In genomic region chr18:13461936-13462335, GRCh38 we compare ENCODE assay signal across 24 cellular contexts.
DNase-seq lines count a peak whose midpoint lies in the region; ATAC-seq and TF ChIP-seq lines count a peak whose summit lies in the region.
"Had no signal": no experiment of that assay in that cellular context is flagged by ENCODE, and none has a peak within 500 bp of the region (broad histone marks: within the 10 kb centered on the region; RNA-seq: fewer than 3 reads in every experiment).

No MANE protein-coding gene starts in this region.

- no peak for DNase-seq in activated CD4-positive, alpha-beta T cell treated with anti-CD3 and anti-CD28 coated beads for 36 hours
- DNase-seq in activated CD4-positive, alpha-beta T cell treated with anti-CD3 and anti-CD28 coated beads, Interleukin-2, amount 50 U/mL, for 48 hours = no peak
- no peak for DNase-seq in CD4-positive, alpha-beta T cell
- no peak for DNase-seq in T-helper 17 cell
- DNase-seq in sigmoid colon = peak; percentile 55
- DNase-seq in NCI-H2029 treated with DMSO at 0.1 percent for 48 hours (lab: John Stamatoyannopoulos, UW) = no peak
- DNase-seq in colonic mucosa = no peak
- DNase-seq: activated CD4-positive, alpha-beta memory T cell treated with anti-CD3 and anti-CD28 coated beads, Interleukin-2, amount 10 ng/mL, durations not matched to agents 7 days and 5 days; COR-L47; effector memory CD8-positive, alpha-beta T cell; glutamatergic neuron; Karpas-422; left colon; NCI-H1436; NCI-H2081 treated with DMSO at 0.1 percent for 48 hours; NCI-H446 treated with DMSO at 0.1 percent for 48 hours; spleen; stimulated activated CD4-positive, alpha-beta T cell treated with anti-CD3 and anti-CD28 coated beads, Interleukin-2, amount 100 ng/mL, for 24 hours; stimulated activated naive CD8-positive, alpha-beta T cell treated with anti-CD3 and anti-CD28 coated beads, Interleukin-15, amount 100 ng/mL, for 72 hours; uterus had no signal

- TF ChIP-seq EP300 in sigmoid colon (IDR thresholded peaks at IDR 0.05) = no peak

- H3K4me3 ChIP-seq in sigmoid colon = no peak overlapping the region
- no peak overlapping the region for H3K4me3 ChIP-seq in colonic mucosa
- H3K4me3 ChIP-seq: pancreas, SK-N-MC, spleen, uterus had no signal

- H3K9me3 Mint-ChIP-seq in activated CD4-positive, alpha-beta T cell treated with anti-CD3 and anti-CD28 coated beads for 36 hours (ENCODE audit: low read depth) = peaks cover 2% of the 10 kb centered on the region
- H3K9me3 Mint-ChIP-seq in CD4-positive, alpha-beta T cell = peaks cover 3% of the 10 kb centered on the region
- H3K9me3 Mint-ChIP-seq: effector memory CD8-positive, alpha-beta T cell had no signal

- H3K4me1 ChIP-seq in sigmoid colon (peaks cover 0 to 10% (median 4%) of the 10 kb centered on the region in 4 donors), colonic mucosa (no peaks in the 10 kb centered on the region)
- H3K4me1 ChIP-seq: pancreas, uterus had no signal

- H3K36me3 Mint-ChIP-seq in activated CD4-positive, alpha-beta T cell treated with anti-CD3 and anti-CD28 coated beads for 36 hours (ENCODE audit: low read depth) = peaks cover 18% of the 10 kb centered on the region
- peaks cover 23% of the 10 kb centered on the region for H3K36me3 Mint-ChIP-seq in CD4-positive, alpha-beta T cell (ENCODE audit: low read depth)
- peaks cover 4% of the 10 kb centered on the region for H3K36me3 Mint-ChIP-seq in T-helper 17 cell (ENCODE audit: low read depth)

- no peak for TF ChIP-seq POLR2A in sigmoid colon (IDR thresholded peaks at IDR 0.05)

- H3K27me3 Mint-ChIP-seq in activated CD4-positive, alpha-beta T cell treated with anti-CD3 and anti-CD28 coated beads for 36 hours = no peaks in the 10 kb centered on the region
- H3K27me3 Mint-ChIP-seq in CD4-positive, alpha-beta T cell = no peaks in the 10 kb centered on the region
- no peaks in the 10 kb centered on the region for H3K27me3 Mint-ChIP-seq in T-helper 17 cell
- H3K27me3 Mint-ChIP-seq: activated CD4-positive, alpha-beta memory T cell treated with anti-CD3 and anti-CD28 coated beads, Interleukin-2, amount 10 ng/mL, durations not matched to agents 7 days and 5 days; effector memory CD8-positive, alpha-beta T cell; stimulated activated naive CD8-positive, alpha-beta T cell treated with anti-CD3 and anti-CD28 coated beads, Interleukin-15, amount 100 ng/mL, for 72 hours had no signal

- H3K27me3 ChIP-seq in CD4-positive, alpha-beta T cell (ENCODE audit: control insufficient read depth, insufficient read depth, low read length) = no peaks in the 10 kb centered on the region
- no peaks in the 10 kb centered on the region for H3K27me3 ChIP-seq in sigmoid colon
- no peaks in the 10 kb centered on the region for H3K27me3 ChIP-seq in colonic mucosa
- H3K27me3 ChIP-seq: pancreas, uterus had no signal

- 88 to 97% methylated on average over 5 of the region's 5 CpGs for WGBS in sigmoid colon, 2 donors

- H3K4me3 Mint-ChIP-seq in activated CD4-positive, alpha-beta T cell treated with anti-CD3 and anti-CD28 coated beads for 36 hours = no peak overlapping the region
- H3K4me3 Mint-ChIP-seq in CD4-positive, alpha-beta T cell = no peak overlapping the region
- peak overlapping the region; percentile 47 for H3K4me3 Mint-ChIP-seq in T-helper 17 cell
- H3K4me3 Mint-ChIP-seq: activated CD4-positive, alpha-beta memory T cell treated with anti-CD3 and anti-CD28 coated beads, Interleukin-2, amount 10 ng/mL, durations not matched to agents 7 days and 5 days; effector memory CD8-positive, alpha-beta T cell; stimulated activated naive CD8-positive, alpha-beta T cell treated with anti-CD3 and anti-CD28 coated beads, Interleukin-15, amount 100 ng/mL, for 72 hours had no signal

- no peak for ATAC-seq in activated CD4-positive, alpha-beta T cell treated with anti-CD3 and anti-CD28 coated beads for 36 hours
- ATAC-seq in CD4-positive, alpha-beta T cell (ENCODE audit: poor library complexity) = no peak
- ATAC-seq in T-helper 17 cell (no peak), GM21576 (IDR thresholded peaks at IDR 0.05; ENCODE audit: unreplicated experiment) (no peak)
- ATAC-seq: effector memory CD8-positive, alpha-beta T cell; HepG2; left colon; pancreas; stimulated activated naive CD8-positive, alpha-beta T cell treated with anti-CD3 and anti-CD28 coated beads, Interleukin-15, amount 100 ng/mL, for 72 hours had no signal

- no peak overlapping the region for H3K9ac ChIP-seq in colonic mucosa (ENCODE audit: low read depth in 2 of 2, low read length in 2 of 2)

- CTCF ChIA-PET in activated CD4-positive, alpha-beta T cell treated with anti-CD3 and anti-CD28 coated beads for 36 hours (lab: Charles Lee) = no interaction called here
- CTCF ChIA-PET in CD4-positive, alpha-beta T cell (lab: Charles Lee) = no interaction called here

- H3K36me3 ChIP-seq in sigmoid colon (peaks cover 0 to 3% (median 0%) of the 10 kb centered on the region in 4 donors), colonic mucosa (no peaks in the 10 kb centered on the region)
- H3K36me3 ChIP-seq: pancreas, spleen, uterus had no signal

- no peak overlapping the region for H3K27ac ChIP-seq in CD4-positive, alpha-beta T cell (ENCODE audit: low read depth, low read length)
- no peak overlapping the region for H3K27ac ChIP-seq in sigmoid colon
- no peak overlapping the region for H3K27ac ChIP-seq in colonic mucosa
- H3K27ac ChIP-seq: pancreas, SK-N-MC, uterus had no signal

- no peaks in the 10 kb centered on the region for H3K9me3 ChIP-seq in CD4-positive, alpha-beta T cell (ENCODE audit: control insufficient read depth, low read length)
- H3K9me3 ChIP-seq in T-helper 17 cell (ENCODE audit: control insufficient read depth, low read length, poor library complexity, severe bottlenecking) (no peaks in the 10 kb centered on the region), sigmoid colon (no peaks in the 10 kb centered on the region), colonic mucosa (no peaks in the 10 kb centered on the region)
- H3K9me3 ChIP-seq: pancreas, uterus had no signal

- intact Hi-C loops in activated CD4-positive, alpha-beta T cell treated with anti-CD3 and anti-CD28 coated beads for 36 hours (cut with DNase I, micrococcal nuclease) = no loop called here
- intact Hi-C loops in CD4-positive, alpha-beta T cell (cut with DNase I, micrococcal nuclease) = loop anchor here (5.0 to 10.0 kb wide), 2 partner anchors 80 to 153 kb away; no protein-coding TSS in a partner anchor
- intact Hi-C loops in sigmoid colon (cut with DNase I) (no loop called here), colonic mucosa (cut with DNase I) (no loop called here)

- H3K27ac Mint-ChIP-seq in activated CD4-positive, alpha-beta T cell treated with anti-CD3 and anti-CD28 coated beads for 36 hours = peak overlapping the region; percentile 51
- H3K27ac Mint-ChIP-seq in CD4-positive, alpha-beta T cell = peak overlapping the region; percentile 97
- H3K27ac Mint-ChIP-seq in T-helper 17 cell = peak overlapping the region; percentile 95
- H3K27ac Mint-ChIP-seq: activated CD4-positive, alpha-beta memory T cell treated with anti-CD3 and anti-CD28 coated beads, Interleukin-2, amount 10 ng/mL, durations not matched to agents 7 days and 5 days; stimulated activated naive CD8-positive, alpha-beta T cell treated with anti-CD3 and anti-CD28 coated beads, Interleukin-15, amount 100 ng/mL, for 72 hours had no signal

- no peak for TF ChIP-seq CTCF in CD4-positive, alpha-beta T cell (IDR thresholded peaks at IDR 0.05)
- TF ChIP-seq CTCF in sigmoid colon (IDR thresholded peaks at IDR 0.05) (no peak), colonic mucosa (IDR thresholded peaks at IDR 0.05) (no peak)

- POLR2A ChIA-PET in activated CD4-positive, alpha-beta T cell treated with anti-CD3 and anti-CD28 coated beads for 36 hours (lab: Charles Lee) = no interaction called here
- POLR2A ChIA-PET in CD4-positive, alpha-beta T cell (lab: Charles Lee) = no interaction called here

- peaks cover 45% of the 10 kb centered on the region for H3K4me1 Mint-ChIP-seq in activated CD4-positive, alpha-beta T cell treated with anti-CD3 and anti-CD28 coated beads for 36 hours
- peaks cover 84% of the 10 kb centered on the region for H3K4me1 Mint-ChIP-seq in CD4-positive, alpha-beta T cell (ENCODE audit: low read depth)
- peaks cover 41% of the 10 kb centered on the region for H3K4me1 Mint-ChIP-seq in T-helper 17 cell

Comparison
In these comparisons a context has a peak if more than half of its experiments do, and no peak if none do; other contexts are left out.
1. intact Hi-C loops: an anchor here in CD4-positive, alpha-beta T cell (5.0 to 10.0 kb wide); none called in activated CD4-positive, alpha-beta T cell treated with anti-CD3 and anti-CD28 coated beads for 36 hours, sigmoid colon and colonic mucosa.